In genomic region chr2:78592547-78592946, GRCh38 we compare ENCODE assay signal across 19 cellular contexts.
"Had no signal": no experiment of that assay in that cellular context is flagged by ENCODE, and none has a peak within 500 bp of the region (broad histone marks: within the 10 kb centered on the region; RNA-seq: fewer than 3 reads in every experiment).

No MANE protein-coding gene starts in this region.

- FAIRE-seq: RCC 7860 had no signal

- ATAC-seq: activated CD8-positive, alpha-beta T cell treated with anti-CD3 and anti-CD28 coated beads, Interleukin-2, amount 10 ng/mL, durations not matched to agents 7 days and 5 days had no signal

- H3K27ac ChIP-seq: adrenal gland had no signal

- H3K9me3 ChIP-seq: adrenal gland, MG63 had no signal

- H3K4me3 ChIP-seq: adrenal gland, MG63 had no signal

- H3K27me3 ChIP-seq: adrenal gland, MG63 had no signal

- H3K4me1 ChIP-seq: adrenal gland had no signal

- H3K36me3 ChIP-seq: adrenal gland, MG63 had no signal

- DNase-seq: activated CD4-positive, alpha-beta T cell treated with anti-CD3 and anti-CD28 coated beads for 48 hours; activated CD4-positive, alpha-beta T cell treated with anti-CD3 and anti-CD28 coated beads, Interleukin-2, amount 50 U/mL, for 4 hours; activated CD4-positive, CD25-positive, alpha-beta regulatory T cell treated with anti-CD3 and anti-CD28 coated beads, Interleukin-2, amount 50 U/mL, for 72 hours; activated CD8-positive, alpha-beta memory T cell treated with anti-CD3 and anti-CD28 coated beads, Interleukin-2, amount 50 U/mL, for 48 hours; activated CD8-positive, alpha-beta T cell treated with anti-CD3 and anti-CD28 coated beads, Interleukin-2, amount 10 ng/mL, durations not matched to agents 7 days and 5 days; activated naive CD4-positive, alpha-beta T cell treated with anti-CD3 and anti-CD28 coated beads, Interleukin-2, amount 50 U/mL, for 16 hours; activated naive CD8-positive, alpha-beta T cell treated with anti-CD3 and anti-CD28 coated beads, Interleukin-2, amount 10 ng/mL, durations not matched to agents 7 days and 5 days; activated T-cell treated with anti-CD3 and anti-CD28 coated beads, Interleukin-2, amount 50 U/mL, for 1 hour; adrenal gland; MG63; MV-4-11; NCI-H1092 treated with DMSO at 0.1 percent for 48 hours; NCI-H1417 treated with DMSO at 0.1 percent for 48 hours; NCI-H1694 treated with DMSO at 0.1 percent for 48 hours; NCI-H2081; NCI-H510A treated with DMSO at 0.1 percent for 48 hours; NCI-H69; SHP77 treated with DMSO at 0.1 percent for 48 hours had no signal
